ENCODE assay signal across 22 cellular contexts in the genomic region with DNA sequence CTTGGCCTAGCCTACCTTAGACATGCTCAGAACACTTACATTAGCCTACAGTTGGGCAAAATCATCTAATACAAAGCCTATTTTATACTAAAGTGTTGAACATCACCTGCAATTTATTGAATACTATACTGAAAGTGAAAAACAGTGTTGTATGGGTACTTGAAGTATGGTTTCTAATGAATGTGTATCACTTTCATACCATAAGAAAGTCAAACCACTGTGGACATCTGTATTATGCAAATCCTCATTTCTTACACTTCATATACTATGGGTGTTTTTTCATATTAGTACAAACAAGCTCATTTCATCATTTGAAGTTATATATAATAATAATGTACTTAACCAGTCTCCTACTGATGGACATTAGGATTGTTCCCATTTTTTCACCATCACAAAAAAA. TPM values are rescaled to one million over a fixed set of nuclear protein-coding genes. Genes with fewer than 3 reads are reported as not detected.
DNase-seq lines count a peak whose midpoint lies in the region; ATAC-seq lines count a peak whose summit lies in the region.
"Had no signal": no experiment of that assay in that cellular context is flagged by ENCODE, and none has a peak within 500 bp of the region (broad histone marks: within the 10 kb centered on the region; RNA-seq: fewer than 3 reads in every experiment).

No MANE protein-coding gene starts in this region.

- POLR2A ChIA-PET in activated CD4-positive, alpha-beta memory T cell treated with anti-CD3 and anti-CD28 coated beads for 36 hours (lab: Charles Lee) = no interaction called here

- H3K9me3 Mint-ChIP-seq in activated CD4-positive, alpha-beta memory T cell treated with anti-CD3 and anti-CD28 coated beads for 36 hours = no peaks in the 10 kb centered on the region
- H3K9me3 Mint-ChIP-seq: activated naive CD4-positive, alpha-beta T cell treated with anti-CD3 and anti-CD28 coated beads for 36 hours had no signal

- no peaks in the 10 kb centered on the region for H3K4me1 Mint-ChIP-seq in activated CD4-positive, alpha-beta memory T cell treated with anti-CD3 and anti-CD28 coated beads for 36 hours (ENCODE audit: low read depth)

- H3K27ac Mint-ChIP-seq in activated CD4-positive, alpha-beta memory T cell treated with anti-CD3 and anti-CD28 coated beads for 36 hours = no peak overlapping the region
- H3K27ac Mint-ChIP-seq: activated naive CD4-positive, alpha-beta T cell treated with anti-CD3 and anti-CD28 coated beads for 36 hours had no signal

- intact Hi-C loops in activated CD4-positive, alpha-beta memory T cell treated with anti-CD3 and anti-CD28 coated beads for 36 hours (cut with micrococcal nuclease) = no loop called here

- no peaks in the 10 kb centered on the region for H3K27me3 Mint-ChIP-seq in activated CD4-positive, alpha-beta memory T cell treated with anti-CD3 and anti-CD28 coated beads for 36 hours

- DNase-seq in SKM-1 treated with dmso at 0.1 percent for 144 hours (lab: John Stamatoyannopoulos, UW; ENCODE audit: unreplicated experiment) (no peak), NCI-H2196 treated with DMSO at 0.1 percent for 48 hours (lab: John Stamatoyannopoulos, UW; ENCODE audit: unreplicated experiment) (no peak), inferior parietal cortex (ENCODE audit: extremely low spot score) (no peak)
- DNase-seq in activated CD4-positive, alpha-beta memory T cell treated with anti-CD3 and anti-CD28 coated beads for 36 hours = no peak
- DNase-seq: activated CD4-positive, alpha-beta T cell treated with anti-CD3 and anti-CD28 coated beads, Interleukin-2, amount 50 U/mL, for 48 hours; activated naive CD4-positive, alpha-beta T cell treated with anti-CD3 and anti-CD28 coated beads for 36 hours; BE2C; Calu3; NCI-H1930; NK-92 treated with Interleukin-12 subunit alpha and Interleukin-12 subunit beta, amount 100 ng/mL, for 24 hours; right cardiac atrium; stimulated activated naive CD4-positive, alpha-beta T cell treated with Interleukin-2 at 50 U/mL for 16 hours had no signal

- no peak overlapping the region for H3K4me3 Mint-ChIP-seq in activated CD4-positive, alpha-beta memory T cell treated with anti-CD3 and anti-CD28 coated beads for 36 hours
- H3K4me3 Mint-ChIP-seq: activated naive CD4-positive, alpha-beta T cell treated with anti-CD3 and anti-CD28 coated beads for 36 hours had no signal

- no peaks in the 10 kb centered on the region for H3K36me3 Mint-ChIP-seq in activated CD4-positive, alpha-beta memory T cell treated with anti-CD3 and anti-CD28 coated beads for 36 hours

- CTCF ChIA-PET in activated CD4-positive, alpha-beta memory T cell treated with anti-CD3 and anti-CD28 coated beads for 36 hours (lab: Charles Lee) = no interaction called here

- ATAC-seq in GM18498 (IDR thresholded peaks at IDR 0.05; ENCODE audit: unreplicated experiment) = peak; percentile 92
- ATAC-seq in GM19468 (IDR thresholded peaks at IDR 0.05; ENCODE audit: extremely low read depth, unreplicated experiment) = peak; percentile 58
- peak; percentile 45 for ATAC-seq in HG02623 (IDR thresholded peaks at IDR 0.05; ENCODE audit: unreplicated experiment)
- peak; percentile 67 for ATAC-seq in HG03196 (IDR thresholded peaks at IDR 0.05; ENCODE audit: unreplicated experiment)
- ATAC-seq: right cardiac atrium, SK-N-SH treated with all-trans-retinoic acid at 6 μM for 48 hours had no signal

RNA-seq across cellular contexts. Expression of gene TDRD5, which starts 41.2 kb away (rescaled TPM):
- total RNA-seq in activated CD4-positive, alpha-beta memory T cell treated with anti-CD3 and anti-CD28 coated beads for 36 hours = not detected
- total RNA-seq: A172; activated naive CD4-positive, alpha-beta T cell treated with anti-CD3 and anti-CD28 coated beads for 36 hours; ascending aorta; Calu3; liver had no signal

RNA-seq across cellular contexts. Expression of gene NPHS2, which starts 57.1 kb away (rescaled TPM):
- total RNA-seq in activated CD4-positive, alpha-beta memory T cell treated with anti-CD3 and anti-CD28 coated beads for 36 hours = not detected
- total RNA-seq: A172; activated naive CD4-positive, alpha-beta T cell treated with anti-CD3 and anti-CD28 coated beads for 36 hours; ascending aorta; Calu3; cerebellum; liver; right cardiac atrium; tibial nerve had no signal
